Comparison of ENCODE assay signal across 19 cellular contexts in the genomic region with DNA sequence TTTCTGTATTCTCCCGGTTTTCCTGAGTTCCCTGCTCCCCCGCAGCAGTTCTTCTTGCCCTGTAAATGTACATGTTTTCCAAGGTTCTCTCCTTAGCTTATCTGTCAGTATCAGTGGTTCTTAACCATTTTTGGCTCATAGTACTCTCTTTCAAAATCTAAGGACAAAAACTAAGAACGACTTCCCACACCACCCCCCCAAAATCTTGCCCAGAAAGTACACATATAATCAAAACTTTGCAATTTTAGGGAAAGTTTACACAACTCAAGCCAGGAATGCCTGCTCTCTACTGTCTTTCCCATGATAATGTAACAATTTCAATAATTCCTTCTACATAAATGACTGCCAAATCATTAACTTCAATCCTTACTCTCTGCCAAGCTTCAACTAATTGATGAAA. TPM values are rescaled to one million over a fixed set of nuclear protein-coding genes. Genes with fewer than 3 reads are reported as not detected.
DNase-seq lines count a peak whose midpoint lies in the region; ATAC-seq and TF ChIP-seq lines count a peak whose summit lies in the region.
"Had no signal": no experiment of that assay in that cellular context is flagged by ENCODE, and none has a peak within 500 bp of the region (broad histone marks: within the 10 kb centered on the region; RNA-seq: fewer than 3 reads in every experiment).

No MANE protein-coding gene starts in this region.

- H3K4me3 ChIP-seq in BLaER1 treated with 17β-estradiol and CSF1 and Interleukin-3, amounts not matched to agents 10 nM and 100 nM = no peak overlapping the region
- H3K4me3 ChIP-seq in neutrophil (ENCODE audit: low read depth in 1 of 2, low read length in 1 of 2) = no peak overlapping the region
- H3K4me3 ChIP-seq: GM23338, K562 had no signal

- peaks cover 11 to 21% of the 10 kb centered on the region in 2 experiments for H3K4me1 Mint-ChIP-seq in H9

- H4K5ac ChIP-seq in H9 (ENCODE audit: insufficient read length, low read depth, low read length) = no peak overlapping the region

- no peaks in the 10 kb centered on the region; a peak in 1 of 22 replicates for H3K27me3 ChIP-seq in BLaER1 treated with 17β-estradiol and CSF1 and Interleukin-3, amounts not matched to agents 10 nM and 100 nM
- H3K27me3 ChIP-seq in H9 (ENCODE audit: insufficient read depth, low read length) = no peaks in the 10 kb centered on the region
- H3K27me3 ChIP-seq in neutrophil = no peaks in the 10 kb centered on the region

- ATAC-seq in HG02623 (IDR thresholded peaks at IDR 0.05; ENCODE audit: unreplicated experiment) (no peak), HG02571 (IDR thresholded peaks at IDR 0.05; ENCODE audit: unreplicated experiment) (no peak), omental fat pad (ENCODE audit: low FRiP score) (no peak)
- ATAC-seq: GM23338, HCT116, HepG2, K562 had no signal

- H2AK5ac ChIP-seq in H9 (ENCODE audit: insufficient read length, low read length) = no peak overlapping the region

- H2AFZ ChIP-seq in H9 (ENCODE audit: low read length) = no peak overlapping the region
- H2AFZ ChIP-seq: GM23338 had no signal

- peak overlapping the region in 2 of 3 experiments; percentile 9 to 19; a peak in 2 of 7 replicates for H3K27ac Mint-ChIP-seq in H9
- H3K27ac Mint-ChIP-seq: GM23338 had no signal

- no peak overlapping the region for H4K91ac ChIP-seq in H9 (ENCODE audit: insufficient read length, low read depth, low read length)

- H3K4me2 ChIP-seq in BLaER1 treated with 17β-estradiol and CSF1 and Interleukin-3, amounts not matched to agents 10 nM and 100 nM = peak overlapping the region; percentile 72 to 99 (median 95); a peak in 19 of 22 replicates
- H3K4me2 ChIP-seq in H9 (ENCODE audit: insufficient read depth, insufficient read length, low read length) = no peak overlapping the region
- H3K4me2 ChIP-seq: GM23338 had no signal

- no peak overlapping the region for H3K4ac ChIP-seq in H9 (ENCODE audit: low read depth, low read length)

- peaks cover 16% of the 10 kb centered on the region for H3K79me1 ChIP-seq in H9 (ENCODE audit: insufficient read depth, low read depth, low read length, poor library complexity, severe bottlenecking)

- H2BK12ac ChIP-seq in H9 (ENCODE audit: insufficient read length, low read depth, low read length) = no peak overlapping the region

- no peak overlapping the region for H4K8ac ChIP-seq in H9 (replicated peaks; ENCODE audit: insufficient read length, low read depth, low read length)

- no peak overlapping the region for H3K23ac ChIP-seq in H9 (ENCODE audit: insufficient read length, low read depth, low read length)

- no peaks in the 10 kb centered on the region for H3K9me3 Mint-ChIP-seq in H9
- H3K9me3 Mint-ChIP-seq: GM23338 had no signal

- H3K14ac ChIP-seq in H9 (ENCODE audit: insufficient read depth, low read length) = no peak overlapping the region

- H3K79me2 ChIP-seq in H9 (ENCODE audit: insufficient read depth, low read length) = peaks cover 11% of the 10 kb centered on the region; the same call in 1 of the 2 replicates

- peaks cover 11% of the 10 kb centered on the region for H3K23me2 ChIP-seq in H9 (ENCODE audit: insufficient read length, low read depth, low read length, poor library complexity, severe bottlenecking)

- no peaks in the 10 kb centered on the region for H3K27me3 Mint-ChIP-seq in H9 (ENCODE audit: low read depth)

- H3K9me3 ChIP-seq in BLaER1 treated with 17β-estradiol and CSF1 and Interleukin-3, amounts not matched to agents 10 nM and 100 nM (replicated peaks in 1 of 11) = no peaks in the 10 kb centered on the region
- no peaks in the 10 kb centered on the region for H3K9me3 ChIP-seq in H9 (ENCODE audit: control insufficient read depth, low read depth, low read length)
- H3K9me3 ChIP-seq in neutrophil = no peaks in the 10 kb centered on the region

- H3K9ac ChIP-seq in BLaER1 treated with 17β-estradiol and CSF1 and Interleukin-3, amounts not matched to agents 10 nM and 100 nM = no peak overlapping the region
- H3K9ac ChIP-seq in H9 (ENCODE audit: extremely low read depth, insufficient read length, low read length) = no peak overlapping the region

- no CpG with 5 or more reads among the region's 3 CpGs for WGBS in H9 (ENCODE audit: extremely low coverage, insufficient read length, low lambda C conversion rate)

- no peak overlapping the region for H2BK5ac ChIP-seq in H9 (ENCODE audit: insufficient read length, low read length)

- no peak overlapping the region for H2BK15ac ChIP-seq in H9 (ENCODE audit: low read depth, low read length)

- H3K27ac ChIP-seq in BLaER1 treated with 17β-estradiol and CSF1 and Interleukin-3, amounts not matched to agents 10 nM and 100 nM = no peak overlapping the region
- no peak overlapping the region for H3K27ac ChIP-seq in H9 (ENCODE audit: insufficient read length, low read depth, low read length)
- peak overlapping the region; percentile 97 for H3K27ac ChIP-seq in neutrophil

- no peak overlapping the region for H3K4me3 Mint-ChIP-seq in H9
- H3K4me3 Mint-ChIP-seq: GM23338 had no signal

- no peak for DNase-seq in H9
- peak; percentile 80 for DNase-seq in fibroblast of peridontal ligament (ENCODE audit: extremely low read depth)
- DNase-seq in omental fat pad (ENCODE audit: low spot score) = no peak
- DNase-seq: C1 segment of cervical spinal cord, MM.1S, NCI-H1048, NCI-H1417 treated with DMSO at 0.1 percent for 48 hours, NCI-H187, NCI-H446, NCI-H526, SHP77 had no signal

- no peak overlapping the region for H3K56ac ChIP-seq in H9 (ENCODE audit: insufficient read length, low read depth, low read length)

- no peak overlapping the region for H2BK20ac ChIP-seq in H9 (ENCODE audit: low read depth, low read length, poor library complexity, severe bottlenecking)

- H3K4me1 ChIP-seq in BLaER1 treated with 17β-estradiol and CSF1 and Interleukin-3, amounts not matched to agents 10 nM and 100 nM = peaks cover 39 to 51% (median 43%) of the 10 kb centered on the region in 10 experiments
- H3K4me1 ChIP-seq in H9 (ENCODE audit: insufficient read depth, low read length) (peaks cover 4% of the 10 kb centered on the region; the same call in 1 of the 2 replicates), neutrophil (ENCODE audit: control insufficient read depth in 1 of 2, insufficient read depth in 1 of 2, low read depth in 1 of 2, low read length in 1 of 2) (peaks cover 50 to 55% of the 10 kb centered on the region in 2 experiments)

- peaks cover 61 to 71% (median 64%) of the 10 kb centered on the region in 11 experiments for H3K36me3 ChIP-seq in BLaER1 treated with 17β-estradiol and CSF1 and Interleukin-3, amounts not matched to agents 10 nM and 100 nM
- peaks cover 42% of the 10 kb centered on the region for H3K36me3 ChIP-seq in neutrophil

- H3K18ac ChIP-seq in H9 (ENCODE audit: insufficient read length, low read depth, low read length) = no peak overlapping the region

- H3K36me3 Mint-ChIP-seq in H9 (ENCODE audit: insufficient read depth in 1 of 3, low read depth in 3 of 3) = peaks cover 23 to 67% (median 52%) of the 10 kb centered on the region in 3 experiments; a peak in 6 of 7 replicates

- peaks cover 66 to 87% (median 79%) of the 10 kb centered on the region in 11 experiments for H4K20me1 ChIP-seq in BLaER1 treated with 17β-estradiol and CSF1 and Interleukin-3, amounts not matched to agents 10 nM and 100 nM
- H4K20me1 ChIP-seq in H9 (ENCODE audit: control insufficient read depth, insufficient read depth, insufficient read length) = no peaks in the 10 kb centered on the region

- no peak for TF ChIP-seq CTCF in H9 (conservative IDR thresholded peaks at IDR 0.05)
- TF ChIP-seq CTCF in neutrophil (IDR thresholded peaks at IDR 0.05) = no peak
- no peak for TF ChIP-seq CTCF in omental fat pad (IDR thresholded peaks at IDR 0.05)

- H2BK120ac ChIP-seq in H9 (ENCODE audit: low read depth, low read length, poor library complexity, severe bottlenecking) = no peak overlapping the region

- H3T11ph ChIP-seq in H9 (ENCODE audit: low read length) = no peak overlapping the region

RNA-seq across cellular contexts. Expression of gene DCAF12, which starts 4.5 kb away (rescaled TPM):
- 32.7 and 33.6 TPM in 2 replicates for total RNA-seq in H9 (2021)
- 10 to 100 TPM; 25.3 to 33.4 (median 29.3) TPM for total RNA-seq in omental fat pad

RNA-seq across cellular contexts. Expression of gene UBAP1, which starts 56.8 kb away (rescaled TPM):
- total RNA-seq in H9 (2021) (32.1 and 32.6 TPM in 2 replicates), omental fat pad (10 to 100 TPM; 39.2 to 71.3 (median 51.1) TPM)
